Comparison of ENCODE assay signal across 24 cellular contexts in genomic region chr3:169667380-169667671, GRCh38. TPM values are rescaled to one million over a fixed set of nuclear protein-coding genes. Genes with fewer than 3 reads are reported as not detected.
DNase-seq lines count a peak whose midpoint lies in the region; ATAC-seq, FAIRE-seq and TF ChIP-seq lines count a peak whose summit lies in the region.
"Had no signal": no experiment of that assay in that cellular context is flagged by ENCODE, and none has a peak within 500 bp of the region (broad histone marks: within the 10 kb centered on the region; RNA-seq: fewer than 3 reads in every experiment).

No MANE protein-coding gene starts in this region.

- no peaks in the 10 kb centered on the region for H3K36me3 ChIP-seq in BE2C
- H3K36me3 ChIP-seq in endothelial cell of umbilical vein (ENCODE audit: control insufficient read depth in 2 of 2, extremely low read depth in 1 of 2, insufficient read depth in 2 of 2, low read length in 2 of 2): no peaks in the 10 kb centered on the region
- no peaks in the 10 kb centered on the region for H3K36me3 ChIP-seq in neural cell (ENCODE audit: insufficient read depth, low read length)
- H3K36me3 ChIP-seq: gastroesophageal sphincter, prostate gland had no signal

- no peaks in the 10 kb centered on the region for H3K4me1 ChIP-seq in BE2C
- H3K4me1 ChIP-seq in endothelial cell of umbilical vein (ENCODE audit: control insufficient read depth, extremely low read depth, insufficient read depth, low read length): peaks cover 45% of the 10 kb centered on the region
- H3K4me1 ChIP-seq: prostate gland had no signal

- FAIRE-seq in endothelial cell of umbilical vein (lab: Jason Lieb, UNC): peak; percentile 50
- FAIRE-seq: GM12878 had no signal

- no peaks in the 10 kb centered on the region for H3F3A ChIP-seq in neural cell (ENCODE audit: insufficient read depth, low read length, poor library complexity, severe bottlenecking)

- DNase-seq in BE2C (no peak), endothelial cell of umbilical vein (ENCODE audit: low read depth, low spot score) (peak; percentile 46), GM19240 (ENCODE audit: insufficient read length, low spot score) (no peak), NCI-H2107 (lab: John Stamatoyannopoulos, UW) (no peak)
- no peak for DNase-seq in activated T-cell treated with anti-CD3 and anti-CD28 coated beads, Interleukin-2, amount 50 U/mL, for 1 hour
- DNase-seq: activated CD4-positive, alpha-beta T cell treated with anti-CD3 and anti-CD28 coated beads, Interleukin-2, amount 10 ng/mL, durations not matched to agents 24 days and 14 days; GDM1; HFFc6; Karpas-422; NCI-H1092 treated with DMSO at 0.1 percent for 48 hours; NCI-H2081; NK-92 treated with Interleukin-12 subunit alpha and Interleukin-12 subunit beta, amount 100 ng/mL, for 24 hours; stimulated activated CD4-positive, alpha-beta T cell treated with anti-CD3 and anti-CD28 coated beads, Interleukin-1b, Interleukin-23, amount 100 ng/mL, for 48 hours; stimulated activated naive CD4-positive, alpha-beta T cell treated with Interleukin-2 at 50 U/mL for 16 hours; trophoblast cell had no signal

- no peaks in the 10 kb centered on the region for H3K9me1 ChIP-seq in endothelial cell of umbilical vein (replicated peaks; ENCODE audit: control insufficient read depth, extremely low read depth, insufficient read depth, low read length)

- H3K27ac ChIP-seq in endothelial cell of umbilical vein (ENCODE audit: insufficient read depth, low read depth, low read length): peak overlapping the region; percentile 77
- no peak overlapping the region for H3K27ac ChIP-seq in neural cell (ENCODE audit: low read length)
- H3K27ac ChIP-seq: C4-2B, prostate gland had no signal

- no peak for ATAC-seq in GM19023 (IDR thresholded peaks at IDR 0.05; ENCODE audit: unreplicated experiment)
- ATAC-seq: gastroesophageal sphincter, GM12878 had no signal

- POLR2A ChIA-PET in endothelial cell of umbilical vein (lab: Charles Lee): interaction anchor here (1.0 to 1.2 kb wide), 2 partner anchors 517 to 518 kb away, joined by 3 to 4 read pairs; no protein-coding TSS in a partner anchor

- TF ChIP-seq EP300 in Ishikawa (IDR thresholded peaks at IDR 0.05; ENCODE audit: borderline replicate concordance): no peak
- TF ChIP-seq EP300 in neural cell (conservative IDR thresholded peaks at IDR 0.05; ENCODE audit: poor library complexity, severe bottlenecking): no peak

- TF ChIP-seq RAD21 in Ishikawa (IDR thresholded peaks at IDR 0.05; ENCODE audit: low read depth) (no peak), neural cell (conservative IDR thresholded peaks at IDR 0.05) (no peak)

- H3K9ac ChIP-seq in endothelial cell of umbilical vein (replicated peaks; ENCODE audit: extremely low read depth, insufficient read depth, low read length): peak overlapping the region; percentile 79
- no peak overlapping the region for H3K9ac ChIP-seq in neural cell (ENCODE audit: low read length)

- H3K79me2 ChIP-seq in endothelial cell of umbilical vein (ENCODE audit: control insufficient read depth, insufficient read depth, low read length) (peaks cover 14% of the 10 kb centered on the region), neural cell (replicated peaks; ENCODE audit: insufficient read depth, low read length) (no peaks in the 10 kb centered on the region)

- H3K4me2 ChIP-seq in endothelial cell of umbilical vein (ENCODE audit: insufficient read depth, low read length) (peak overlapping the region; percentile 86), neural cell (ENCODE audit: low read length) (no peak overlapping the region)

- TF ChIP-seq CTCF in BE2C (IDR thresholded peaks at IDR 0.05; ENCODE audit: low read depth, low read length): no peak
- TF ChIP-seq CTCF in endothelial cell of umbilical vein (IDR thresholded peaks at IDR 0.05; ENCODE audit: extremely low read depth in 1 of 2, insufficient read depth in 1 of 2, low read depth in 1 of 2, low read length in 2 of 2): no peak
- no peak for TF ChIP-seq CTCF in neural cell (IDR thresholded peaks at IDR 0.05; ENCODE audit: poor library complexity, severe bottlenecking)

- no peak for TF ChIP-seq POLR2A in endothelial cell of umbilical vein (IDR thresholded peaks at IDR 0.05; ENCODE audit: low read depth, low read length)

- H2AFZ ChIP-seq in endothelial cell of umbilical vein (ENCODE audit: low read depth, low read length) (peak overlapping the region; percentile 83), neural cell (ENCODE audit: low read depth, low read length) (no peak overlapping the region)

- CTCF ChIA-PET in endothelial cell of umbilical vein (lab: Charles Lee): interaction anchor here (0.9 to 8.2 kb wide), 10 partner anchors 278 to 805 kb away, joined by 3 to 206 read pairs (median 37); no protein-coding TSS in a partner anchor

- no TSS peak for BruUV-seq in endothelial cell of umbilical vein (replicated peaks; lab: Mats Ljungman, UMichigan)

- dilution Hi-C loops in endothelial cell of umbilical vein (cut with MboI; ENCODE audit: extremely low pct_ligation_motif_present, low sequenced_read_pairs): no loop called here

- no peaks in the 10 kb centered on the region for H4K20me1 ChIP-seq in endothelial cell of umbilical vein (replicated peaks; ENCODE audit: control insufficient read depth, extremely low read depth, insufficient read depth, low read length)
- H4K20me1 ChIP-seq in neural cell (ENCODE audit: insufficient read depth): no peaks in the 10 kb centered on the region

- intact Hi-C loops in endothelial cell of umbilical vein (cut with micrococcal nuclease): no loop called here

- H3K4me3 ChIP-seq in BE2C (ENCODE audit: low read depth, low read length) (peak overlapping the region; percentile 5; the same call in 1 of the 2 replicates), endothelial cell of umbilical vein (replicated peaks in 1 of 3; ENCODE audit: insufficient read depth in 1 of 3, low read depth in 1 of 3, low read length in 3 of 3) (peak overlapping the region; percentile 6 to 45 (median 44)), neural cell (ENCODE audit: low read length) (no peak overlapping the region)
- H3K4me3 ChIP-seq: GM12878, lung had no signal

- no peaks in the 10 kb centered on the region for H3K9me3 ChIP-seq in BE2C
- no peaks in the 10 kb centered on the region for H3K9me3 ChIP-seq in endothelial cell of umbilical vein (replicated peaks; ENCODE audit: control insufficient read depth, insufficient read depth, low read length)
- no peaks in the 10 kb centered on the region for H3K9me3 ChIP-seq in neural cell (ENCODE audit: low read length)
- H3K9me3 ChIP-seq: gastroesophageal sphincter, prostate gland had no signal

- H3K27me3 ChIP-seq in BE2C (peaks cover 92% of the 10 kb centered on the region), endothelial cell of umbilical vein (ENCODE audit: control insufficient read depth in 2 of 2, insufficient read depth in 2 of 2, low read length in 2 of 2) (no peaks in the 10 kb centered on the region), neural cell (ENCODE audit: insufficient read depth, low read depth, low read length) (peaks cover 78% of the 10 kb centered on the region)

- H3K9me2 ChIP-seq in neural cell (ENCODE audit: insufficient read depth, low read length): no peaks in the 10 kb centered on the region

TF ChIP-seq in Ishikawa, 13 proteins besides CTCF, POLR2A, EP300 and RAD21:
- 0 out of 2 replicates have a peak, but pooled peaks have one; percentile 5 for TF ChIP-seq TCF12 (IDR thresholded peaks at IDR 0.05; ENCODE audit: low read depth)
- TF ChIP-seq, protein P1, sequence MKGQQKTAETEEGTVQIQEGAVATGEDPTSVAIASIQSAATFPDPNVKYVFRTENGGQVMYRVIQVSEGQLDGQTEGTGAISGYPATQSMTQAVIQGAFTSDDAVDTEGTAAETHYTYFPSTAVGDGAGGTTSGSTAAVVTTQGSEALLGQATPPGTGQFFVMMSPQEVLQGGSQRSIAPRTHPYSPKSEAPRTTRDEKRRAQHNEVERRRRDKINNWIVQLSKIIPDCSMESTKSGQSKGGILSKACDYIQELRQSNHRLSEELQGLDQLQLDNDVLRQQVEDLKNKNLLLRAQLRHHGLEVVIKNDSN (IDR thresholded peaks at IDR 0.05): no peak

TF ChIP-seq in endothelial cell of umbilical vein, 7 proteins besides CTCF, POLR2A, EP300 and RAD21 (continues in another document):
- TF ChIP-seq FOS (IDR thresholded peaks at IDR 0.05; ENCODE audit: borderline replicate concordance, insufficient read depth, low read length): no peak
- no peak for TF ChIP-seq EZH2 (IDR thresholded peaks at IDR 0.05; ENCODE audit: borderline replicate concordance, low read depth, low read length, severe bottlenecking)
- TF ChIP-seq GATA2 (IDR thresholded peaks at IDR 0.05; ENCODE audit: insufficient read depth, insufficient read length, low read depth, low read length): no peak
- TF ChIP-seq MYC (IDR thresholded peaks at IDR 0.05; ENCODE audit: low read depth, low read length): no peak
- TF ChIP-seq POLR2AphosphoS5 (IDR thresholded peaks at IDR 0.05; ENCODE audit: insufficient read depth, low read depth, low read length): no peak

TF ChIP-seq in neural cell, 6 proteins besides CTCF, POLR2A, EP300 and RAD21 (continues in another document):
- peak; percentile 3 for TF ChIP-seq POLR2AphosphoS5 (IDR thresholded peaks at IDR 0.05)
- TF ChIP-seq SMC3 (conservative IDR thresholded peaks at IDR 0.05; ENCODE audit: poor library complexity): no peak

RNA-seq across cellular contexts. Expression of gene MECOM, which starts 3.8 kb away (rescaled TPM):
- polyA plus RNA-seq in BE2C (2012; ENCODE audit: insufficient read depth, insufficient read length, low read depth): 5.1 TPM
- total RNA-seq in endothelial cell of umbilical vein: 117 and 123 TPM in 2 replicates
- polyA plus RNA-seq in endothelial cell of umbilical vein: 24.0 and 29.0 TPM in 2 replicates
- polyA plus RNA-seq in endothelial cell of umbilical vein (2011; cell fraction: cytosol; rRNA removed): 28.8 and 29.8 TPM in 2 replicates
- 110 and 114 TPM in 2 replicates for polyA plus RNA-seq in endothelial cell of umbilical vein (2011; cell fraction: nucleus; rRNA removed)
- 52.5 and 57.5 TPM in 2 replicates for polyA plus RNA-seq in endothelial cell of umbilical vein (2012)
- polyA minus RNA-seq in endothelial cell of umbilical vein: 190 and 213 TPM in 2 replicates
- polyA minus RNA-seq in endothelial cell of umbilical vein (2011; cell fraction: cytosol; rRNA and poly(A)+ RNA removed): 5.3 TPM
- polyA minus RNA-seq in endothelial cell of umbilical vein (2011; cell fraction: nucleus; rRNA and poly(A)+ RNA removed): 447 and 494 TPM in 2 replicates
- 0.10 TPM in 2 replicates for polyA plus RNA-seq in neural cell
- 0.23 and 0.97 TPM in 2 replicates for polyA minus RNA-seq in neural cell
- total RNA-seq: A673; activated CD4-positive, alpha-beta T cell treated with anti-CD3 and anti-CD28 coated beads, Interleukin-2, amount 10 ng/mL, durations not matched to agents 24 days and 14 days had no signal
- polyA plus RNA-seq: GM12878 had no signal

Comparison
In these comparisons a context has a peak if more than half of its experiments do, and no peak if none do; other contexts are left out.
1. RNA of gene MECOM, which starts 3.8 kb away (polyA plus RNA-seq): 24.0 to 114 TPM in endothelial cell of umbilical vein; 0.10 TPM in neural cell; every median in the first group is over 10 times any median in the second.